In the genomic region with DNA sequence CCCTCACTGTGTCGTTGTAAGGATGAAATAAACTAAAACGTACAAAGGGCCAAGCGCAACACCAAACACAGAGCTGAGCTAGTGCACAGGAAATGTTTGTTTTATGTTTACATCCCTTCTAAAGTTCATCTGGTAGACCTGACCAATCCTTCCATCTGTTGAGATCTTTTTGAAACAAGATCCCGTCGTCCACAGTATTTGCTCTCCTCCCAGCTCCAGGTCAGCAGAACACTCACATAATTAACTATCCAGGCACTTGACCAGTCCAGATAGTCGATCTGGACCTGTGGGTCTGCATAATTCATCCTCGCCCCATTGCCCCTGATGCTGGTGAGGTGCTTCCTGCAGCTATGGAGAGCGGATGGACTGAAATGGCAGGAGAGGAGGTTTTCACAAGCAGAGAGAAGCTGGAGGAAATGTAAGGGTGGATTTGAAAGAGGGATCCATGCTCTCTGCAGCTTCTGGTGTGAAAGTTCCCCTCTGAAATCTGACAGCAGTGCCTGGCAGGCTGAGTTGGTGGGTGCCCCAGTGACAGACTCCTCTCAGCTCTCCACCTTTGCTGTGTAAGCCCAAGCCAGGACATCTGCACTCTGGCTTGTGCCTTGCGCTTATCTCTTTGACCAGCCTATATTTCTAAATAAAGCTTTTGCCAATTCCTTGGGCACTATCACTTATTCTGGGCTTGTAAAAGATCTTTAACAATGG, we compare ENCODE assay signal across 2 cellular contexts.
TF ChIP-seq lines count a peak whose summit lies in the region.

No MANE protein-coding gene starts in this region.

TF ChIP-seq in IMR-90, 13 proteins besides CTCF, POLR2A, EP300 and RAD21:
- TF ChIP-seq RCOR1 (IDR thresholded peaks at IDR 0.05; ENCODE audit: insufficient replicate concordance, low read length): no peak

TF ChIP-seq in WTC11, 78 proteins besides CTCF, POLR2A, EP300 and RAD21:
- TF ChIP-seq TEAD4 (CRISPR knock-in tag; IDR thresholded peaks at IDR 0.05) (no peak), ZBTB21 (CRISPR knock-in tag; IDR thresholded peaks at IDR 0.05; ENCODE audit: borderline replicate concordance) (no peak), GABPB1 (CRISPR knock-in tag; IDR thresholded peaks at IDR 0.05) (0 out of 2 replicates have a peak, but pooled peaks have one; percentile 5)
- TF ChIP-seq, protein P1, sequence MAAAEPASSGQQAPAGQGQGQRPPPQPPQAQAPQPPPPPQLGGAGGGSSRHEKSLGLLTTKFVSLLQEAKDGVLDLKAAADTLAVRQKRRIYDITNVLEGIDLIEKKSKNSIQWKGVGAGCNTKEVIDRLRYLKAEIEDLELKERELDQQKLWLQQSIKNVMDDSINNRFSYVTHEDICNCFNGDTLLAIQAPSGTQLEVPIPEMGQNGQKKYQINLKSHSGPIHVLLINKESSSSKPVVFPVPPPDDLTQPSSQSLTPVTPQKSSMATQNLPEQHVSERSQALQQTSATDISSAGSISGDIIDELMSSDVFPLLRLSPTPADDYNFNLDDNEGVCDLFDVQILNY (CRISPR knock-in tag; IDR thresholded peaks at IDR 0.05): no peak
